In the genomic region with DNA sequence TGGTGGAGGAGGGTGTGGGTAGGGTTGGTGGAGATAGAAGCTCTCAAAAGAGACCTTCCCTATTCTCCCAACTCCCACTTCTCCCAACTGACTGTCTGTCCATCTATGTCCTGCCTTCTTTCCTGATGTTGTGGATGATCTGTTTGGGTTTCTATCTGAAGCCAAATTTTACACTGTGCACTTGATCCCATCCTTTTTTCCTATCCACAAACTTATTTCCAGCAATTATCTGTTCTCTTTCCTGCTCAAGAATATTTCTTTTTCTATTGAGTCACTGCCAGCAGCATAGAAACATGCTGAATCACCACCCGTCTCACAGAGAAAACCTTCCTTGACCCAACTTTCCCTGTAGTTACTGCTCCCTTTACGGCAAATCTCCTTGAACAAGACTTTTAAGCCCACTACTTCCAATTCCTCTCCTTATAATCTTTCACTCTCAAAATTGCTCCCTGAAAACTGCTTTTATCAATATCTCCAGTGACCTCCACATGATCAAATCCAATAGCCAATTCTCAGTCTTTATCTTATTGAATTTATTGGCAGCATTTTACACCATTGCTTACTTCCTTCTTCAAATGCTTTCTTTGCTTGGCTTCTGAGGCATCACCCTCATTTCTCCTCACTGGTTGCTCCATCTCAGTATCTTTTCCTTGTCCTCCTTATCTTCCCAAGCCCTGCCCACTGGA, we compare ENCODE assay signal across 1 cellular context.
A peak's percentile ranks its signal among the peaks of the same experiment; 100 is the strongest.
TF ChIP-seq lines count a peak whose summit lies in the region.

No MANE protein-coding gene starts in this region.

TF ChIP-seq in K562, 482 proteins besides CTCF, POLR2A, EP300 and RAD21 (continued from another document and continues in another):
- TF ChIP-seq, protein P1, sequence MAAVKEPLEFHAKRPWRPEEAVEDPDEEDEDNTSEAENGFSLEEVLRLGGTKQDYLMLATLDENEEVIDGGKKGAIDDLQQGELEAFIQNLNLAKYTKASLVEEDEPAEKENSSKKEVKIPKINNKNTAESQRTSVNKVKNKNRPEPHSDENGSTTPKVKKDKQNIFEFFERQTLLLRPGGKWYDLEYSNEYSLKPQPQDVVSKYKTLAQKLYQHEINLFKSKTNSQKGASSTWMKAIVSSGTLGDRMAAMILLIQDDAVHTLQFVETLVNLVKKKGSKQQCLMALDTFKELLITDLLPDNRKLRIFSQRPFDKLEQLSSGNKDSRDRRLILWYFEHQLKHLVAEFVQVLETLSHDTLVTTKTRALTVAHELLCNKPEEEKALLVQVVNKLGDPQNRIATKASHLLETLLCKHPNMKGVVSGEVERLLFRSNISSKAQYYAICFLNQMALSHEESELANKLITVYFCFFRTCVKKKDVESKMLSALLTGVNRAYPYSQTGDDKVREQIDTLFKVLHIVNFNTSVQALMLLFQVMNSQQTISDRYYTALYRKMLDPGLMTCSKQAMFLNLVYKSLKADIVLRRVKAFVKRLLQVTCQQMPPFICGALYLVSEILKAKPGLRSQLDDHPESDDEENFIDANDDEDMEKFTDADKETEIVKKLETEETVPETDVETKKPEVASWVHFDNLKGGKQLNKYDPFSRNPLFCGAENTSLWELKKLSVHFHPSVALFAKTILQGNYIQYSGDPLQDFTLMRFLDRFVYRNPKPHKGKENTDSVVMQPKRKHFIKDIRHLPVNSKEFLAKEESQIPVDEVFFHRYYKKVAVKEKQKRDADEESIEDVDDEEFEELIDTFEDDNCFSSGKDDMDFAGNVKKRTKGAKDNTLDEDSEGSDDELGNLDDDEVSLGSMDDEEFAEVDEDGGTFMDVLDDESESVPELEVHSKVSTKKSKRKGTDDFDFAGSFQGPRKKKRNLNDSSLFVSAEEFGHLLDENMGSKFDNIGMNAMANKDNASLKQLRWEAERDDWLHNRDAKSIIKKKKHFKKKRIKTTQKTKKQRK (IDR thresholded peaks at IDR 0.05; ENCODE audit: borderline replicate concordance, low read depth, low read length), result no peak
- TF ChIP-seq ZNF764 (CRISPR knock-in tag; IDR thresholded peaks at IDR 0.05; ENCODE audit: low read depth) (no peak), MTF1 (CRISPR knock-in tag; IDR thresholded peaks at IDR 0.05; ENCODE audit: borderline replicate concordance) (no peak), ZNF57 (CRISPR knock-in tag; IDR thresholded peaks at IDR 0.05) (no peak), SNRNP70 (optimal IDR thresholded peaks at IDR 0.05; ENCODE audit: low read depth, low read length) (no peak), RFX1 (IDR thresholded peaks at IDR 0.05) (no peak), FOXM1 (IDR thresholded peaks at IDR 0.05; ENCODE audit: low read depth) (no peak), FOXM1 (CRISPR knock-in tag; IDR thresholded peaks at IDR 0.05; ENCODE audit: low read depth) (no peak), ZBTB8A (IDR thresholded peaks at IDR 0.05; ENCODE audit: partially characterized antibody) (no peak), RHOXF2B (CRISPR knock-in tag; conservative IDR thresholded peaks at IDR 0.05) (no peak), NCOR1 (IDR thresholded peaks at IDR 0.05) (no peak), NONO (IDR thresholded peaks at IDR 0.05; ENCODE audit: low read depth in 2 of 2, low read length in 1 of 2) (no peak), HOXB6 (CRISPR knock-in tag; IDR thresholded peaks at IDR 0.05; ENCODE audit: borderline replicate concordance) (no peak), U2AF2 (optimal IDR thresholded peaks at IDR 0.05; ENCODE audit: low read depth, low read length) (no peak), ZBTB1 (CRISPR knock-in tag; IDR thresholded peaks at IDR 0.05; ENCODE audit: borderline replicate concordance, low read depth) (no peak), NR4A1 (CRISPR knock-in tag; IDR thresholded peaks at IDR 0.05) (no peak), NR4A1 (tag; IDR thresholded peaks at IDR 0.05) (peak; percentile 55; the same call in 1 of the 2 replicates), OTX1 (CRISPR knock-in tag; IDR thresholded peaks at IDR 0.05) (no peak), ZNF354B (CRISPR knock-in tag; IDR thresholded peaks at IDR 0.05) (no peak), BCOR (IDR thresholded peaks at IDR 0.05) (no peak), SLC30A9 (CRISPR knock-in tag; IDR thresholded peaks at IDR 0.05) (no peak), SIN3B (IDR thresholded peaks at IDR 0.05; ENCODE audit: low read depth) (no peak), ATF7 (IDR thresholded peaks at IDR 0.05) (no peak), ELF2 (CRISPR knock-in tag; IDR thresholded peaks at IDR 0.05) (0 out of 2 replicates have a peak, but pooled peaks have one; percentile 19), ZNF311 (CRISPR knock-in tag; IDR thresholded peaks at IDR 0.05) (no peak; the same call in 1 of the 2 replicates), ZNF23 (CRISPR knock-in tag; IDR thresholded peaks at IDR 0.05) (peak; percentile 61; the same call in 1 of the 2 replicates), ARHGAP35 (IDR thresholded peaks at IDR 0.05; ENCODE audit: partially characterized antibody) (no peak)
- TF ChIP-seq, protein P2, sequence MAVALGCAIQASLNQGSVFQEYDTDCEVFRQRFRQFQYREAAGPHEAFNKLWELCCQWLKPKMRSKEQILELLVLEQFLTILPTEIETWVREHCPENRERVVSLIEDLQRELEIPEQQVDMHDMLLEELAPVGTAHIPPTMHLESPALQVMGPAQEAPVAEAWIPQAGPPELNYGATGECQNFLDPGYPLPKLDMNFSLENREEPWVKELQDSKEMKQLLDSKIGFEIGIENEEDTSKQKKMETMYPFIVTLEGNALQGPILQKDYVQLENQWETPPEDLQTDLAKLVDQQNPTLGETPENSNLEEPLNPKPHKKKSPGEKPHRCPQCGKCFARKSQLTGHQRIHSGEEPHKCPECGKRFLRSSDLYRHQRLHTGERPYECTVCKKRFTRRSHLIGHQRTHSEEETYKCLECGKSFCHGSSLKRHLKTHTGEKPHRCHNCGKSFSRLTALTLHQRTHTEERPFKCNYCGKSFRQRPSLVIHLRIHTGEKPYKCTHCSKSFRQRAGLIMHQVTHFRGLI (CRISPR knock-in tag; IDR thresholded peaks at IDR 0.05), result 0 out of 2 replicates have a peak, but pooled peaks have one; percentile 47
- TF ChIP-seq, protein P3, sequence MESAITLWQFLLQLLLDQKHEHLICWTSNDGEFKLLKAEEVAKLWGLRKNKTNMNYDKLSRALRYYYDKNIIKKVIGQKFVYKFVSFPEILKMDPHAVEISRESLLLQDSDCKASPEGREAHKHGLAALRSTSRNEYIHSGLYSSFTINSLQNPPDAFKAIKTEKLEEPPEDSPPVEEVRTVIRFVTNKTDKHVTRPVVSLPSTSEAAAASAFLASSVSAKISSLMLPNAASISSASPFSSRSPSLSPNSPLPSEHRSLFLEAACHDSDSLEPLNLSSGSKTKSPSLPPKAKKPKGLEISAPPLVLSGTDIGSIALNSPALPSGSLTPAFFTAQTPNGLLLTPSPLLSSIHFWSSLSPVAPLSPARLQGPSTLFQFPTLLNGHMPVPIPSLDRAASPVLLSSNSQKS (CRISPR knock-in tag; IDR thresholded peaks at IDR 0.05), result 0 out of 2 replicates have a peak, but pooled peaks have one; percentile 40
- TF ChIP-seq, protein P4, sequence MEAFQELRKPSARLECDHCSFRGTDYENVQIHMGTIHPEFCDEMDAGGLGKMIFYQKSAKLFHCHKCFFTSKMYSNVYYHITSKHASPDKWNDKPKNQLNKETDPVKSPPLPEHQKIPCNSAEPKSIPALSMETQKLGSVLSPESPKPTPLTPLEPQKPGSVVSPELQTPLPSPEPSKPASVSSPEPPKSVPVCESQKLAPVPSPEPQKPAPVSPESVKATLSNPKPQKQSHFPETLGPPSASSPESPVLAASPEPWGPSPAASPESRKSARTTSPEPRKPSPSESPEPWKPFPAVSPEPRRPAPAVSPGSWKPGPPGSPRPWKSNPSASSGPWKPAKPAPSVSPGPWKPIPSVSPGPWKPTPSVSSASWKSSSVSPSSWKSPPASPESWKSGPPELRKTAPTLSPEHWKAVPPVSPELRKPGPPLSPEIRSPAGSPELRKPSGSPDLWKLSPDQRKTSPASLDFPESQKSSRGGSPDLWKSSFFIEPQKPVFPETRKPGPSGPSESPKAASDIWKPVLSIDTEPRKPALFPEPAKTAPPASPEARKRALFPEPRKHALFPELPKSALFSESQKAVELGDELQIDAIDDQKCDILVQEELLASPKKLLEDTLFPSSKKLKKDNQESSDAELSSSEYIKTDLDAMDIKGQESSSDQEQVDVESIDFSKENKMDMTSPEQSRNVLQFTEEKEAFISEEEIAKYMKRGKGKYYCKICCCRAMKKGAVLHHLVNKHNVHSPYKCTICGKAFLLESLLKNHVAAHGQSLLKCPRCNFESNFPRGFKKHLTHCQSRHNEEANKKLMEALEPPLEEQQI (IDR thresholded peaks at IDR 0.05), result no peak
- TF ChIP-seq, protein P5, sequence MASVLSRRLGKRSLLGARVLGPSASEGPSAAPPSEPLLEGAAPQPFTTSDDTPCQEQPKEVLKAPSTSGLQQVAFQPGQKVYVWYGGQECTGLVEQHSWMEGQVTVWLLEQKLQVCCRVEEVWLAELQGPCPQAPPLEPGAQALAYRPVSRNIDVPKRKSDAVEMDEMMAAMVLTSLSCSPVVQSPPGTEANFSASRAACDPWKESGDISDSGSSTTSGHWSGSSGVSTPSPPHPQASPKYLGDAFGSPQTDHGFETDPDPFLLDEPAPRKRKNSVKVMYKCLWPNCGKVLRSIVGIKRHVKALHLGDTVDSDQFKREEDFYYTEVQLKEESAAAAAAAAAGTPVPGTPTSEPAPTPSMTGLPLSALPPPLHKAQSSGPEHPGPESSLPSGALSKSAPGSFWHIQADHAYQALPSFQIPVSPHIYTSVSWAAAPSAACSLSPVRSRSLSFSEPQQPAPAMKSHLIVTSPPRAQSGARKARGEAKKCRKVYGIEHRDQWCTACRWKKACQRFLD (CRISPR knock-in tag; IDR thresholded peaks at IDR 0.05), result peak; percentile 29; the same call in 1 of the 2 replicates
- TF ChIP-seq, protein P6, sequence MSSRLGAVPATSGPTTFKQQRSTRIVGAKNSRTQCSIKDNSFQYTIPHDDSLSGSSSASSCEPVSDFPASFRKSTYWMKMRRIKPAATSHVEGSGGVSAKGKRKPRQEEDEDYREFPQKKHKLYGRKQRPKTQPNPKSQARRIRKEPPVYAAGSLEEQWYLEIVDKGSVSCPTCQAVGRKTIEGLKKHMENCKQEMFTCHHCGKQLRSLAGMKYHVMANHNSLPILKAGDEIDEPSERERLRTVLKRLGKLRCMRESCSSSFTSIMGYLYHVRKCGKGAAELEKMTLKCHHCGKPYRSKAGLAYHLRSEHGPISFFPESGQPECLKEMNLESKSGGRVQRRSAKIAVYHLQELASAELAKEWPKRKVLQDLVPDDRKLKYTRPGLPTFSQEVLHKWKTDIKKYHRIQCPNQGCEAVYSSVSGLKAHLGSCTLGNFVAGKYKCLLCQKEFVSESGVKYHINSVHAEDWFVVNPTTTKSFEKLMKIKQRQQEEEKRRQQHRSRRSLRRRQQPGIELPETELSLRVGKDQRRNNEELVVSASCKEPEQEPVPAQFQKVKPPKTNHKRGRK (tag; IDR thresholded peaks at IDR 0.05), result no peak
- TF ChIP-seq, protein P7, sequence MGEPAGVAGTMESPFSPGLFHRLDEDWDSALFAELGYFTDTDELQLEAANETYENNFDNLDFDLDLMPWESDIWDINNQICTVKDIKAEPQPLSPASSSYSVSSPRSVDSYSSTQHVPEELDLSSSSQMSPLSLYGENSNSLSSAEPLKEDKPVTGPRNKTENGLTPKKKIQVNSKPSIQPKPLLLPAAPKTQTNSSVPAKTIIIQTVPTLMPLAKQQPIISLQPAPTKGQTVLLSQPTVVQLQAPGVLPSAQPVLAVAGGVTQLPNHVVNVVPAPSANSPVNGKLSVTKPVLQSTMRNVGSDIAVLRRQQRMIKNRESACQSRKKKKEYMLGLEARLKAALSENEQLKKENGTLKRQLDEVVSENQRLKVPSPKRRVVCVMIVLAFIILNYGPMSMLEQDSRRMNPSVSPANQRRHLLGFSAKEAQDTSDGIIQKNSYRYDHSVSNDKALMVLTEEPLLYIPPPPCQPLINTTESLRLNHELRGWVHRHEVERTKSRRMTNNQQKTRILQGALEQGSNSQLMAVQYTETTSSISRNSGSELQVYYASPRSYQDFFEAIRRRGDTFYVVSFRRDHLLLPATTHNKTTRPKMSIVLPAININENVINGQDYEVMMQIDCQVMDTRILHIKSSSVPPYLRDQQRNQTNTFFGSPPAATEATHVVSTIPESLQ (CRISPR knock-in tag; IDR thresholded peaks at IDR 0.05), result no peak
- TF ChIP-seq, protein P8, sequence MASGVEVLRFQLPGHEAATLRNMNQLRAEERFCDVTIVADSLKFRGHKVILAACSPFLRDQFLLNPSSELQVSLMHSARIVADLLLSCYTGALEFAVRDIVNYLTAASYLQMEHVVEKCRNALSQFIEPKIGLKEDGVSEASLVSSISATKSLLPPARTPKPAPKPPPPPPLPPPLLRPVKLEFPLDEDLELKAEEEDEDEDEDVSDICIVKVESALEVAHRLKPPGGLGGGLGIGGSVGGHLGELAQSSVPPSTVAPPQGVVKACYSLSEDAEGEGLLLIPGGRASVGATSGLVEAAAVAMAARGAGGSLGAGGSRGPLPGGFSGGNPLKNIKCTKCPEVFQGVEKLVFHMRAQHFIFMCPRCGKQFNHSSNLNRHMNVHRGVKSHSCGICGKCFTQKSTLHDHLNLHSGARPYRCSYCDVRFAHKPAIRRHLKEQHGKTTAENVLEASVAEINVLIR (CRISPR knock-in tag; IDR thresholded peaks at IDR 0.05), result no peak
- TF ChIP-seq, protein P9, sequence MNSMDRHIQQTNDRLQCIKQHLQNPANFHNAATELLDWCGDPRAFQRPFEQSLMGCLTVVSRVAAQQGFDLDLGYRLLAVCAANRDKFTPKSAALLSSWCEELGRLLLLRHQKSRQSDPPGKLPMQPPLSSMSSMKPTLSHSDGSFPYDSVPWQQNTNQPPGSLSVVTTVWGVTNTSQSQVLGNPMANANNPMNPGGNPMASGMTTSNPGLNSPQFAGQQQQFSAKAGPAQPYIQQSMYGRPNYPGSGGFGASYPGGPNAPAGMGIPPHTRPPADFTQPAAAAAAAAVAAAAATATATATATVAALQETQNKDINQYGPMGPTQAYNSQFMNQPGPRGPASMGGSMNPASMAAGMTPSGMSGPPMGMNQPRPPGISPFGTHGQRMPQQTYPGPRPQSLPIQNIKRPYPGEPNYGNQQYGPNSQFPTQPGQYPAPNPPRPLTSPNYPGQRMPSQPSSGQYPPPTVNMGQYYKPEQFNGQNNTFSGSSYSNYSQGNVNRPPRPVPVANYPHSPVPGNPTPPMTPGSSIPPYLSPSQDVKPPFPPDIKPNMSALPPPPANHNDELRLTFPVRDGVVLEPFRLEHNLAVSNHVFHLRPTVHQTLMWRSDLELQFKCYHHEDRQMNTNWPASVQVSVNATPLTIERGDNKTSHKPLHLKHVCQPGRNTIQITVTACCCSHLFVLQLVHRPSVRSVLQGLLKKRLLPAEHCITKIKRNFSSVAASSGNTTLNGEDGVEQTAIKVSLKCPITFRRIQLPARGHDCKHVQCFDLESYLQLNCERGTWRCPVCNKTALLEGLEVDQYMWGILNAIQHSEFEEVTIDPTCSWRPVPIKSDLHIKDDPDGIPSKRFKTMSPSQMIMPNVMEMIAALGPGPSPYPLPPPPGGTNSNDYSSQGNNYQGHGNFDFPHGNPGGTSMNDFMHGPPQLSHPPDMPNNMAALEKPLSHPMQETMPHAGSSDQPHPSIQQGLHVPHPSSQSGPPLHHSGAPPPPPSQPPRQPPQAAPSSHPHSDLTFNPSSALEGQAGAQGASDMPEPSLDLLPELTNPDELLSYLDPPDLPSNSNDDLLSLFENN (IDR thresholded peaks at IDR 0.05; ENCODE audit: low read depth in 2 of 2, low read length in 2 of 2), result no peak
- TF ChIP-seq, protein P10, sequence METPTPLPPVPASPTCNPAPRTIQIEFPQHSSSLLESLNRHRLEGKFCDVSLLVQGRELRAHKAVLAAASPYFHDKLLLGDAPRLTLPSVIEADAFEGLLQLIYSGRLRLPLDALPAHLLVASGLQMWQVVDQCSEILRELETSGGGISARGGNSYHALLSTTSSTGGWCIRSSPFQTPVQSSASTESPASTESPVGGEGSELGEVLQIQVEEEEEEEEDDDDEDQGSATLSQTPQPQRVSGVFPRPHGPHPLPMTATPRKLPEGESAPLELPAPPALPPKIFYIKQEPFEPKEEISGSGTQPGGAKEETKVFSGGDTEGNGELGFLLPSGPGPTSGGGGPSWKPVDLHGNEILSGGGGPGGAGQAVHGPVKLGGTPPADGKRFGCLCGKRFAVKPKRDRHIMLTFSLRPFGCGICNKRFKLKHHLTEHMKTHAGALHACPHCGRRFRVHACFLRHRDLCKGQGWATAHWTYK (CRISPR knock-in tag; IDR thresholded peaks at IDR 0.05), result no peak
